In the genomic region with DNA sequence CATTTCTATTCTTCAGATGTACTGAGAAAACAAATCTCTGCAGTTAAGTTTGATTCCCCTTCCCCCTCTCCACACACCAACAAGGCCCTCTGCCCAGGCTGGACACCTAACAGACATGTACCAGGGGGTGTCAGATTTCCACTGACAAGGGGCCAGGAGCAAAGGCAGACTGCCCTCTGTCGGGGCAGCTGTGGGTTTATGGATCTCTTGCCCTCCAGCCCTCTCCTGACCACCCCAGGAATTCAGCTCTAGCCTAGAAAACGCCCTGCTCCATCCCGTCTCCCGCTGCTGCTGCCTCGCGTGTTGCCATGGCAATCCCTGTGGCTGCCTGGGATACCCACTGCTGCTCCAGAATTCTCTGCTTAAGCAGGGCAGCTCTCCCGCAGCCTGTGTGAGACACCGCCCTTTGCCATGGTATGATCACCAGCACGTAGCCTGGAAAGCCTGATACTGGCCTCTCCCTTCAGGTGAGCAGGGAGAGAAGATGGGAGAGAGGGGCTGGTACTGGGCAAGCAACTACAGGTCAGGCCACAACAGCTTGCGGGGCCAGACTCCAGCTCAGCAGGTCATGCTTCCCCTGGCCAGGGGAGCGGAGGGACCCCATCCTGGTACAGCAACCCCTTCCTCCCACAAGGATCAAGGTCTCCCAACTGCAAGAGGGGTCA, we compare ENCODE assay signal across 2 cellular contexts.
TF ChIP-seq lines count a peak whose summit lies in the region.

No MANE protein-coding gene starts in this region.

TF ChIP-seq in IMR-90, 13 proteins besides CTCF, POLR2A, EP300 and RAD21:
- TF ChIP-seq NFE2L2 (IDR thresholded peaks at IDR 0.05; ENCODE audit: low read depth, low read length): no peak
- TF ChIP-seq MAZ (IDR thresholded peaks at IDR 0.05; ENCODE audit: borderline replicate concordance, low read depth, low read length): no peak
- no peak for TF ChIP-seq BHLHE40 (IDR thresholded peaks at IDR 0.05; ENCODE audit: low read depth, low read length)
- no peak for TF ChIP-seq MXI1 (IDR thresholded peaks at IDR 0.05; ENCODE audit: borderline replicate concordance, low read depth, low read length)
- TF ChIP-seq MAFK (IDR thresholded peaks at IDR 0.05; ENCODE audit: low read depth, low read length): no peak
- TF ChIP-seq CHD1 (IDR thresholded peaks at IDR 0.05; ENCODE audit: low read depth, low read length): no peak
- TF ChIP-seq RFX5 (IDR thresholded peaks at IDR 0.05; ENCODE audit: low read depth, low read length): no peak
- no peak for TF ChIP-seq RCOR1 (IDR thresholded peaks at IDR 0.05; ENCODE audit: insufficient replicate concordance, low read length)
- TF ChIP-seq USF2 (IDR thresholded peaks at IDR 0.05; ENCODE audit: low read depth, low read length): no peak
- TF ChIP-seq, protein P1, sequence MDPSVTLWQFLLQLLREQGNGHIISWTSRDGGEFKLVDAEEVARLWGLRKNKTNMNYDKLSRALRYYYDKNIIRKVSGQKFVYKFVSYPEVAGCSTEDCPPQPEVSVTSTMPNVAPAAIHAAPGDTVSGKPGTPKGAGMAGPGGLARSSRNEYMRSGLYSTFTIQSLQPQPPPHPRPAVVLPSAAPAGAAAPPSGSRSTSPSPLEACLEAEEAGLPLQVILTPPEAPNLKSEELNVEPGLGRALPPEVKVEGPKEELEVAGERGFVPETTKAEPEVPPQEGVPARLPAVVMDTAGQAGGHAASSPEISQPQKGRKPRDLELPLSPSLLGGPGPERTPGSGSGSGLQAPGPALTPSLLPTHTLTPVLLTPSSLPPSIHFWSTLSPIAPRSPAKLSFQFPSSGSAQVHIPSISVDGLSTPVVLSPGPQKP (IDR thresholded peaks at IDR 0.05; ENCODE audit: borderline replicate concordance, low read depth, low read length): no peak
- TF ChIP-seq CEBPB (IDR thresholded peaks at IDR 0.05; ENCODE audit: low read depth, low read length): no peak
- no peak for TF ChIP-seq FOS (IDR thresholded peaks at IDR 0.05; ENCODE audit: low read depth, low read length)
- TF ChIP-seq SMC3 (IDR thresholded peaks at IDR 0.05; ENCODE audit: low read depth, low read length): no peak

TF ChIP-seq in WTC11, 78 proteins besides CTCF, POLR2A, EP300 and RAD21:
- TF ChIP-seq NFYB (CRISPR knock-in tag; conservative IDR thresholded peaks at IDR 0.05; ENCODE audit: low read depth) (0 out of 2 replicates have a peak, but pooled peaks have one; percentile 3), NR3C1 (CRISPR knock-in tag; conservative IDR thresholded peaks at IDR 0.05; ENCODE audit: low read depth) (no peak)
